ENCODE assay signal across 8 cellular contexts in genomic region chr13:91348906-91349435, GRCh38. TPM values are rescaled to one million over a fixed set of nuclear protein-coding genes. Genes with fewer than 3 reads are reported as not detected.
A peak's percentile ranks its signal among the peaks of the same experiment; 100 is the strongest.
DNase-seq lines count a peak whose midpoint lies in the region; ATAC-seq and TF ChIP-seq lines count a peak whose summit lies in the region.

No MANE protein-coding gene starts in this region.

- TF ChIP-seq CTCF in AG09309 (IDR thresholded peaks at IDR 0.05; ENCODE audit: control insufficient read depth, insufficient read depth, low read depth, low read length, missing control alignments), result peak; percentile 85

- peak; percentile 60 for ATAC-seq in HG03196 (IDR thresholded peaks at IDR 0.05; ENCODE audit: unreplicated experiment)

- in situ Hi-C loops in GM18951 (cut with MboI; ENCODE audit: low sequenced_read_pairs, unreplicated experiment), result no loop called here

- peak; percentile 65 for TF ChIP-seq POLR2A in GM18951 (IDR thresholded peaks at IDR 0.05; ENCODE audit: extremely low read depth, insufficient read depth, insufficient read length)

- peak overlapping the region; percentile 59 for H3K4me3 ChIP-seq in AG09309 (ENCODE audit: control insufficient read depth, low read depth, low read length)

- DNase-seq in AG09309 (ENCODE audit: low read depth), result peak; percentile 45
- DNase-seq in NCI-H2227 treated with DMSO at 0.1 percent for 48 hours (lab: John Stamatoyannopoulos, UW), result peak; percentile 73
- DNase-seq in activated CD4-positive, alpha-beta T cell treated with anti-CD3 and anti-CD28 coated beads for 1 hour, result peak; percentile 83
- DNase-seq in cerebellum (ENCODE audit: low spot score), result peak; percentile 83
- peak; percentile 87 for DNase-seq in kidney tubule cell (ENCODE audit: low spot score)
- peak; percentile 81 to 90 for DNase-seq in stimulated activated CD4-positive, alpha-beta T cell treated with anti-CD3 and anti-CD28 coated beads, Interleukin-15, amount 100 ng/mL, for 48 hours (ENCODE audit: low read depth in 2 of 2)

RNA-seq across cellular contexts. Expression of gene MIR17HG, which starts 1.5 kb away (rescaled TPM):
- total RNA-seq in cerebellum, result 32.2 TPM

RNA-seq across cellular contexts. Expression of gene GPC5, which starts 49.5 kb away (rescaled TPM):
- total RNA-seq in cerebellum, result 15.1 TPM

Comparison
In these comparisons a context has a peak if more than half of its experiments do, and no peak if none do; other contexts are left out.
1. Peak in every context shown above with its lines: DNase-seq, ATAC-seq and H3K4me3 ChIP-seq.